ENCODE assay signal across 1 cellular context in the genomic region with DNA sequence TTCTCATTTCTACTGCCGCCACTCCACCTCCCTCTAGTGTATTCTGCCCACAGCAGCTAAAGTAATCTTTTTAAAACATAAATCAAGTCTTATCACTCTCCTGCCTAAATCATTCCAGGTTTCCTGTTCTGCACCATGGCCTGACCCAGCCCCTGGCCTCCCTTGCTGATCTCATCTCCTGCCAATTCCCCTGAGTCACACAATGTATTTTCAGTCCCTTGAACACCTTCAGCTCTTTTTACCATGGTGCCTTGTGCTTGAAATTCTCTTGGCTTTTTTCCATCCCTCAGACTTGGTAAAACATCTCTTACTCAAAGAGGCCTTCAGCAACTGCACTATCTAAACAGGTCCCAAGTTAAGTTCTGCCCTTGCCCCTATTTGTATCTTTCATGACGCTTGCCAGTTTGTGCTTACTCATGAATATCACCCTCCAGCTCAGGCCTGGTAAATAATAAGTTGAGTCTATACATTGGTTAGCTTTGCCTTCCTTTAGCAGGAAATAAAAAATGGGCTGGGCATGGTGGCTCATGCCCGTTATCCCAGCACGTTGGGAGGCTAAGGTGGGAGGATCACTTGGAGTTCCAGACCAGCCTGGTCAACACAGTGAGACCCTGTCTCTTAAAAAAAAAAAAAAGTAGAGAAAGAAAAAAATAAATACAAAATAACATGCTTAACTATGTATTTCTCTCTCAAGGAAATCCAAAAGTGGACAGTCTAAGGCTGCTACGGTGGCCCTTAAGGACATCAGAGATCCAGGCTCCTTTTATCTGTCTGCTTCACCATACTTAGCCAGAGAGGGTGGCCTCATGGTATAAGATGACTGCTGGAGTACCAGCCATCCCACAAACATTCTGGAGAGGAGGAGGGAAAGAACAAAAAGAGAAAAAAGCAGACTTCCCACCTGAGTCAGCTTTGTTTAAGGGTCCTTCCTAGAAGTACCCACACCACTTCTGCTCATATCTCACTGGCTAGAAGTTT.
A peak's percentile ranks its signal among the peaks of the same experiment; 100 is the strongest.
TF ChIP-seq lines count a peak whose summit lies in the region.

No MANE protein-coding gene starts in this region.

TF ChIP-seq in IMR-90, 13 proteins besides CTCF, POLR2A, EP300 and RAD21:
- TF ChIP-seq USF2 (IDR thresholded peaks at IDR 0.05; ENCODE audit: low read depth, low read length) (no peak), BHLHE40 (IDR thresholded peaks at IDR 0.05; ENCODE audit: low read depth, low read length) (no peak), SMC3 (IDR thresholded peaks at IDR 0.05; ENCODE audit: low read depth, low read length) (no peak; the same call in 1 of the 2 replicates), MAFK (IDR thresholded peaks at IDR 0.05; ENCODE audit: low read depth, low read length) (peak; percentile 62; the same call in 1 of the 2 replicates)
